Comparison of ENCODE assay signal across 10 cellular contexts in the genomic region with DNA sequence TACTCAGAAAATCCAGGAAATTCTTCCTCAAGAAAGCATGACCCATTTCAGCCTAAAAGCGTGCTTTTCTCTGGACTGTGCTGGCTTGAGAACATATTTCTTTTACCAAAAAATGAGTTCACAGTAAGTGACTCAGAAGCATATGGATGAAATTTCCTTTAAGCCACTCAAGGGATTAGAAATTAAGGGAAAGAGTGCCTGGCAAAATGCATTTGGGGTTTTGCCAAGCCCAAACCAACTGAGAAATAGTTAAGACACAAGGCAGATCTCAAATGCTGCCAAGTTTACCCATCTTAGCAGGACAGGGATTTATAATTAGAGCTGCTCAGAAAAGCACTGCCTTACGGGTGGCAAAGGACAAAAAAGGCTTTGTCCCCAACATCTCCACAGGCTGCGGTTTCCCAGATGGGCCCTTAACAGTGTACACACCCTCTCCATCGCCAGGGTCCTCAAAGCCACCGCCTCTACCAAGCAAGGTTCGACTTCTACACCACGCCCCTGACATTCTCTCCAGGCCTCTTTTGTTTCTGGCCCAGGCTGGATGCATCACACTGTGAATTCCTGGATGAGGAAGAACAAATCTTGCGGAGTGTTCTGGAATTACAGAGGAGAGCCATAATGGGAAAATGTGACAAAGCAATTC. TPM values are rescaled to one million over a fixed set of nuclear protein-coding genes. Genes with fewer than 3 reads are reported as not detected.
DNase-seq lines count a peak whose midpoint lies in the region; ATAC-seq and TF ChIP-seq lines count a peak whose summit lies in the region.
"Had no signal": no experiment of that assay in that cellular context is flagged by ENCODE, and none has a peak within 500 bp of the region (broad histone marks: within the 10 kb centered on the region; RNA-seq: fewer than 3 reads in every experiment).

No MANE protein-coding gene starts in this region.

- H2BK15ac ChIP-seq in mesenchymal stem cell (ENCODE audit: low read depth, poor library complexity, severe bottlenecking): no peak overlapping the region

- H3K27me3 Mint-ChIP-seq in activated CD4-positive, alpha-beta T cell treated with anti-CD3 and anti-CD28 coated beads, Interleukin-2, amount 10 ng/mL, durations not matched to agents 7 days and 5 days: peaks cover 9% of the 10 kb centered on the region
- peaks cover 2% of the 10 kb centered on the region for H3K27me3 Mint-ChIP-seq in activated T-cell treated with anti-CD3 and anti-CD28 coated beads, Interleukin-2, amount 50 U/mL, for 24 hours
- H3K27me3 Mint-ChIP-seq: B cell had no signal

- H3K4me1 ChIP-seq in A673 (ENCODE audit: insufficient read depth, low read length, poor library complexity, severe bottlenecking) (peaks cover 41% of the 10 kb centered on the region), mesenchymal stem cell (ENCODE audit: control insufficient read depth, insufficient read depth, low read depth, low read length) (no peaks in the 10 kb centered on the region)

- no TSS peak for BruUV-seq in A673 (replicated peaks; lab: Mats Ljungman, UMichigan)

- no peak overlapping the region for H2AFZ ChIP-seq in mesenchymal stem cell (ENCODE audit: low read depth, low read length)

- DNase-seq in A673 (ENCODE audit: low spot score) (peak; percentile 97), M059J (ENCODE audit: low read depth) (peak; percentile 87), cardiac fibroblast (ENCODE audit: low read depth in 2 of 2) (peak; percentile 84 to 86), mesenchymal stem cell (peak; percentile 49), brain microvascular endothelial cell (no peak)
- DNase-seq in activated CD4-positive, alpha-beta T cell treated with anti-CD3 and anti-CD28 coated beads, Interleukin-2, amount 10 ng/mL, durations not matched to agents 7 days and 5 days: no peak
- DNase-seq in activated T-cell treated with anti-CD3 and anti-CD28 coated beads, Interleukin-2, amount 50 U/mL, for 24 hours: no peak

- H3K4ac ChIP-seq in mesenchymal stem cell (ENCODE audit: low read depth in 1 of 2, low read length in 2 of 2): no peak overlapping the region

- no peak overlapping the region for H3K4me2 ChIP-seq in mesenchymal stem cell (ENCODE audit: low read length, poor library complexity, severe bottlenecking)

- peak overlapping the region; percentile 85 for H3K9ac ChIP-seq in mesenchymal stem cell (ENCODE audit: low read length)

- in situ Hi-C loops in brain microvascular endothelial cell (cut with HindIII; ENCODE audit: low pct_ligation_motif_present, low sequenced_read_pairs): no loop called here

- intact Hi-C loops in A673 (cut with micrococcal nuclease; ENCODE audit: unreplicated experiment): loop anchor here (5.0 to 10.0 kb wide), 3 partner anchors 89 to 278 kb away; no protein-coding TSS in a partner anchor

- no peak overlapping the region for H3K14ac ChIP-seq in mesenchymal stem cell (ENCODE audit: low read length in 2 of 2)

- peak overlapping the region; percentile 7 for H4K8ac ChIP-seq in mesenchymal stem cell (ENCODE audit: low read length)

- H3K79me1 ChIP-seq in mesenchymal stem cell (replicated peaks; ENCODE audit: low read length, poor library complexity, severe bottlenecking): no peaks in the 10 kb centered on the region

- H3K9me3 Mint-ChIP-seq in activated CD4-positive, alpha-beta T cell treated with anti-CD3 and anti-CD28 coated beads, Interleukin-2, amount 10 ng/mL, durations not matched to agents 7 days and 5 days: peaks cover 2% of the 10 kb centered on the region
- H3K9me3 Mint-ChIP-seq in activated T-cell treated with anti-CD3 and anti-CD28 coated beads, Interleukin-2, amount 50 U/mL, for 24 hours: no peaks in the 10 kb centered on the region

- H3K18ac ChIP-seq in mesenchymal stem cell (ENCODE audit: low read depth in 1 of 2, low read length in 2 of 2): no peak overlapping the region

- H3K36me3 ChIP-seq in A673 (ENCODE audit: insufficient read depth, low read length, poor library complexity, severe bottlenecking) (no peaks in the 10 kb centered on the region), mesenchymal stem cell (ENCODE audit: control insufficient read depth in 1 of 2, insufficient read depth in 2 of 2, low read depth in 1 of 2, low read length in 2 of 2) (peaks cover 0 to 13% of the 10 kb centered on the region in 2 experiments), brain microvascular endothelial cell (replicated peaks) (no peaks in the 10 kb centered on the region)

- peaks cover 7% of the 10 kb centered on the region for H3K36me3 Mint-ChIP-seq in activated CD4-positive, alpha-beta T cell treated with anti-CD3 and anti-CD28 coated beads, Interleukin-2, amount 10 ng/mL, durations not matched to agents 7 days and 5 days (ENCODE audit: low read depth)
- no peaks in the 10 kb centered on the region for H3K36me3 Mint-ChIP-seq in activated T-cell treated with anti-CD3 and anti-CD28 coated beads, Interleukin-2, amount 50 U/mL, for 24 hours (ENCODE audit: low read depth)

- no peak overlapping the region for H2AK5ac ChIP-seq in mesenchymal stem cell (ENCODE audit: low read length, severe bottlenecking)

- ATAC-seq in HG03460 (IDR thresholded peaks at IDR 0.05; ENCODE audit: unreplicated experiment): no peak
- ATAC-seq: esophagus mucosa had no signal

- H2BK12ac ChIP-seq in mesenchymal stem cell (ENCODE audit: low read length in 2 of 2): peak overlapping the region; percentile 51 to 61

- H3K4me1 Mint-ChIP-seq in activated CD4-positive, alpha-beta T cell treated with anti-CD3 and anti-CD28 coated beads, Interleukin-2, amount 10 ng/mL, durations not matched to agents 7 days and 5 days: peaks cover 14% of the 10 kb centered on the region
- peaks cover 9% of the 10 kb centered on the region for H3K4me1 Mint-ChIP-seq in activated T-cell treated with anti-CD3 and anti-CD28 coated beads, Interleukin-2, amount 50 U/mL, for 24 hours (ENCODE audit: low read depth)
- H3K4me1 Mint-ChIP-seq: B cell had no signal

- no peak overlapping the region for H3K4me3 Mint-ChIP-seq in activated CD4-positive, alpha-beta T cell treated with anti-CD3 and anti-CD28 coated beads, Interleukin-2, amount 10 ng/mL, durations not matched to agents 7 days and 5 days
- no peak overlapping the region for H3K4me3 Mint-ChIP-seq in activated T-cell treated with anti-CD3 and anti-CD28 coated beads, Interleukin-2, amount 50 U/mL, for 24 hours
- H3K4me3 Mint-ChIP-seq: B cell had no signal

- H3K27me3 ChIP-seq in A673 (replicated peaks; ENCODE audit: insufficient read depth, low read depth, low read length, poor library complexity) (no peaks in the 10 kb centered on the region), mesenchymal stem cell (ENCODE audit: control insufficient read depth in 1 of 2, insufficient read depth in 1 of 2, low read length in 2 of 2) (peaks cover 0 to 3% of the 10 kb centered on the region in 2 experiments), brain microvascular endothelial cell (replicated peaks) (no peaks in the 10 kb centered on the region)

- H2BK5ac ChIP-seq in mesenchymal stem cell (ENCODE audit: low read depth, low read length, poor library complexity, severe bottlenecking): no peak overlapping the region

- H3K23ac ChIP-seq in mesenchymal stem cell (ENCODE audit: low read length in 2 of 2): no peak overlapping the region

- 70% methylated on average over 4 of the region's 8 CpGs for WGBS in mesenchymal stem cell

- H4K91ac ChIP-seq in mesenchymal stem cell (ENCODE audit: low read length): no peak overlapping the region

- H3K4me3 ChIP-seq in A673 (ENCODE audit: low read depth, low read length, poor library complexity, severe bottlenecking) (no peak overlapping the region), cardiac fibroblast (replicated peaks in 1 of 2; ENCODE audit: low read depth in 2 of 2, low read length in 2 of 2) (no peak overlapping the region), mesenchymal stem cell (ENCODE audit: insufficient read depth in 1 of 2, low read depth in 1 of 2, low read length in 2 of 2) (peak overlapping the region in 1 of 2 experiments; percentile 38), brain microvascular endothelial cell (ENCODE audit: low read depth, low read length) (no peak overlapping the region)

- no peak overlapping the region for H3K27ac Mint-ChIP-seq in activated CD4-positive, alpha-beta T cell treated with anti-CD3 and anti-CD28 coated beads, Interleukin-2, amount 10 ng/mL, durations not matched to agents 7 days and 5 days
- H3K27ac Mint-ChIP-seq in activated T-cell treated with anti-CD3 and anti-CD28 coated beads, Interleukin-2, amount 50 U/mL, for 24 hours: no peak overlapping the region
- H3K27ac Mint-ChIP-seq: B cell had no signal

- peak overlapping the region; percentile 84 for H3K27ac ChIP-seq in A673 (ENCODE audit: low read depth, low read length, poor library complexity, severe bottlenecking)
- no peak overlapping the region for H3K27ac ChIP-seq in mesenchymal stem cell (ENCODE audit: low read length, poor library complexity, severe bottlenecking)
- H3K27ac ChIP-seq in brain microvascular endothelial cell: no peak overlapping the region

- CTCF ChIA-PET in A673 (lab: Charles Lee): interaction anchor here (0.6 kb wide), 1 partner anchor 278 kb away, joined by 5 read pairs; no protein-coding TSS in a partner anchor
- CTCF ChIA-PET in activated CD4-positive, alpha-beta T cell treated with anti-CD3 and anti-CD28 coated beads, Interleukin-2, amount 10 ng/mL, durations not matched to agents 7 days and 5 days (lab: Charles Lee): interaction anchor here (1.2 kb wide), 1 partner anchor 61 kb away, joined by 3 read pairs; no protein-coding TSS in a partner anchor

- no peaks in the 10 kb centered on the region for H3K9me3 ChIP-seq in A673 (ENCODE audit: low read depth, low read length, poor library complexity, severe bottlenecking)
- H3K9me3 ChIP-seq in mesenchymal stem cell (ENCODE audit: control insufficient read depth, low read length): no peaks in the 10 kb centered on the region

- H2BK120ac ChIP-seq in mesenchymal stem cell (ENCODE audit: low read depth, low read length): no peak overlapping the region

- POLR2A ChIA-PET in A673 (lab: Charles Lee; ENCODE audit: low non-redundant PET): no interaction called here
- POLR2A ChIA-PET in activated CD4-positive, alpha-beta T cell treated with anti-CD3 and anti-CD28 coated beads, Interleukin-2, amount 10 ng/mL, durations not matched to agents 7 days and 5 days (lab: Charles Lee): no interaction called here

- TF ChIP-seq CTCF in A673 (conservative IDR thresholded peaks at IDR 0.05; ENCODE audit: low read depth, low read length): no peak
- TF ChIP-seq CTCF in cardiac fibroblast (IDR thresholded peaks at IDR 0.05; ENCODE audit: low read depth, low read length): no peak
- no peak for TF ChIP-seq CTCF in brain microvascular endothelial cell (IDR thresholded peaks at IDR 0.05; ENCODE audit: low read depth, low read length, missing control alignments)

RNA-seq across cellular contexts. Expression of gene CDHR3, which starts 30.1 kb away (rescaled TPM):
- 13.9 and 17.7 TPM in 2 replicates for total RNA-seq in A673 (2021)
- total RNA-seq in M059J (2014; rRNA removed; shearing (Covaris generic)): 0.52 and 2.1 TPM in 2 replicates
- 2.8 TPM for polyA plus RNA-seq in mesenchymal stem cell (2013, experiment 1 of 2)
- 3.1 TPM for polyA plus RNA-seq in mesenchymal stem cell (2013, experiment 2 of 2)
- total RNA-seq in activated CD4-positive, alpha-beta T cell treated with anti-CD3 and anti-CD28 coated beads, Interleukin-2, amount 10 ng/mL, durations not matched to agents 7 days and 5 days: 1 to 10 TPM; 2.7 to 3.7 TPM

RNA-seq across cellular contexts. Expression of gene ATXN7L1, which starts 56.6 kb away (rescaled TPM):
- 29.9 and 32.8 TPM in 2 replicates for total RNA-seq in A673 (2021)
- 7.7 and 30.2 TPM in 2 replicates for total RNA-seq in M059J (2014; rRNA removed; shearing (Covaris generic))
- 7.5 TPM for polyA plus RNA-seq in mesenchymal stem cell (2013, experiment 1 of 2)
- polyA plus RNA-seq in mesenchymal stem cell (2013, experiment 2 of 2): 7.4 TPM
- total RNA-seq in activated CD4-positive, alpha-beta T cell treated with anti-CD3 and anti-CD28 coated beads, Interleukin-2, amount 10 ng/mL, durations not matched to agents 7 days and 5 days: 10 to 100 TPM; 23.8 to 25.4 TPM

Comparison
In these comparisons a context has a peak if more than half of its experiments do, and no peak if none do; other contexts are left out.
1. DNase-seq: peak in A673 (single experiment), M059J (single experiment), cardiac fibroblast (2 of 2) and mesenchymal stem cell (single experiment); none in activated CD4-positive, alpha-beta T cell treated with anti-CD3 and anti-CD28 coated beads, Interleukin-2, amount 10 ng/mL, durations not matched to agents 7 days and 5 days (single experiment), activated T-cell treated with anti-CD3 and anti-CD28 coated beads, Interleukin-2, amount 50 U/mL, for 24 hours (single experiment) and brain microvascular endothelial cell (single experiment).